In genomic region chr11:22920939-22921565, GRCh38 we compare ENCODE assay signal across 8 cellular contexts.
DNase-seq lines count a peak whose midpoint lies in the region; ATAC-seq and TF ChIP-seq lines count a peak whose summit lies in the region.

No MANE protein-coding gene starts in this region.

- H3K4me1 ChIP-seq in spleen, result peaks cover 0 to 5% (median 0%) of the 10 kb centered on the region in 6 donors

- intact Hi-C loops in Calu3 (cut with micrococcal nuclease; ENCODE audit: unreplicated experiment), result loop anchor here (2.0 kb wide), 2 partner anchors 92 to 192 kb away; no protein-coding TSS in a partner anchor
- intact Hi-C loops in left cardiac atrium (cut with DNase I), result no loop called here
- intact Hi-C loops in spleen (cut with DNase I; ENCODE audit: low total_unique reads), result no loop called here

- no peaks in the 10 kb centered on the region for H3K27me3 Mint-ChIP-seq in Calu3 (ENCODE audit: unreplicated experiment)

- TF ChIP-seq POLR2A in spleen (IDR thresholded peaks at IDR 0.05), result no peak

- no TSS peak for BruUV-seq in Calu3 (replicated peaks; lab: Mats Ljungman, UMichigan)

- DNase-seq in Calu3, result peak; percentile 41
- DNase-seq in NCI-H1092 treated with DMSO at 0.1 percent for 48 hours (lab: John Stamatoyannopoulos, UW), result peak; percentile 11
- no peak for DNase-seq in left cardiac atrium
- DNase-seq in spleen, result no peak
- DNase-seq in GF-D8 (lab: John Stamatoyannopoulos, UW), result no peak

- H3K27ac ChIP-seq in VCaP (peak overlapping the region; percentile 86), spleen (no peak overlapping the region)

- WGBS in spleen, 5 donors, result 49 to 57% (median 55%) methylated on average over 5 of the region's 5 CpGs

- H3K36me3 Mint-ChIP-seq in Calu3 (ENCODE audit: insufficient read depth, unreplicated experiment), result no peaks in the 10 kb centered on the region

- no peak overlapping the region for H3K4me3 Mint-ChIP-seq in Calu3 (ENCODE audit: low read depth, unreplicated experiment)

- no peaks in the 10 kb centered on the region for H3K9me3 ChIP-seq in spleen

- peaks cover 21% of the 10 kb centered on the region for H3K4me1 Mint-ChIP-seq in Calu3 (ENCODE audit: low read depth, unreplicated experiment)

- peak overlapping the region; percentile 22 for H3K27ac Mint-ChIP-seq in Calu3 (ENCODE audit: unreplicated experiment)

- peak; percentile 58 for TF ChIP-seq CTCF in Calu3 (IDR thresholded peaks at IDR 0.05; ENCODE audit: unreplicated experiment)
- TF ChIP-seq CTCF in VCaP (conservative IDR thresholded peaks at IDR 0.05), result peak; percentile 91
- TF ChIP-seq CTCF in spleen (IDR thresholded peaks at IDR 0.05 in 8 of 11, conservative IDR thresholded peaks at IDR 0.05 in 3 of 11), result peak in 8 of 11 experiments; percentile 15 to 57 (median 31)

- no peaks in the 10 kb centered on the region for H3K27me3 ChIP-seq in spleen (replicated peaks in 1 of 7)

- CTCF ChIA-PET in Calu3 (lab: Charles Lee), result interaction anchor here (0.6 kb wide), 1 partner anchor 422 kb away, joined by 7 read pairs; no protein-coding TSS in a partner anchor

- H3K4me3 ChIP-seq in spleen, result no peak overlapping the region

- no peaks in the 10 kb centered on the region for H3K36me3 ChIP-seq in spleen

- ATAC-seq in GM18519 (IDR thresholded peaks at IDR 0.05; ENCODE audit: low FRiP score, unreplicated experiment), result peak; percentile 97
- ATAC-seq in HG02870 (IDR thresholded peaks at IDR 0.05; ENCODE audit: unreplicated experiment), result peak; percentile 97
- ATAC-seq in left cardiac atrium, result peak; percentile 67 to 68

- no peaks in the 10 kb centered on the region for H3K9me3 Mint-ChIP-seq in Calu3 (ENCODE audit: low read depth, unreplicated experiment)

Comparison
In these comparisons a context has a peak if more than half of its experiments do, and no peak if none do; other contexts are left out.
1. DNase-seq: peak in Calu3 (single experiment) and NCI-H1092 treated with DMSO at 0.1 percent for 48 hours (single experiment); none in left cardiac atrium (single experiment), spleen (single experiment) and GF-D8 (single experiment).
2. CTCF ChIP-seq: peak in every context shown above with its lines; median percentile 91 in VCaP; 58 in Calu3; 31 in spleen.
3. Peak in every context shown above with its lines, with median percentiles within 50 percentile points of each other: ATAC-seq.